In the genomic region with DNA sequence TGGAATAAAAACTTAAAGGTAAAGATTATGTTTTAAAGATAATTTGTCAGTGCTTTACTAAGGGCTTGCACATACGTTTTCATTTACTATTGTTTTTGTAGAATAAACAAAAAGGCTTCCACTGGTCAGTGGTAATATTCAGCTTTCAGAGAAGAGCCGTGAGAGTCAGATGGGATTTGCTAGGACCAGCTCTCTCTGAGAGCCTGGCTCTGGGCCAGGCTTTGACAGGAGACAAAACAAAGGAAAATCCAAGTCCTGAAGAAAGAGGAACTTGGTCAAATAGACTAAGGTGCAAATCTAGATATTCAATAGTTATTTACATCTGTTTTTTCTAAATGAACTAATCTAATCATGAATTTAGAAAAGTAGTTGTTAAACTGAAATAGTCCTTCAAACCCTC, we compare ENCODE assay signal across 16 cellular contexts. TPM values are rescaled to one million over a fixed set of nuclear protein-coding genes. Genes with fewer than 3 reads are reported as not detected.
DNase-seq lines count a peak whose midpoint lies in the region; ATAC-seq and TF ChIP-seq lines count a peak whose summit lies in the region.
"Had no signal": no experiment of that assay in that cellular context is flagged by ENCODE, and none has a peak within 500 bp of the region (broad histone marks: within the 10 kb centered on the region; RNA-seq: fewer than 3 reads in every experiment).

No MANE protein-coding gene starts in this region.

- ATAC-seq in left cardiac atrium = no peak
- no peak for ATAC-seq in gastroesophageal sphincter
- ATAC-seq: activated naive CD8-positive, alpha-beta T cell treated with anti-CD3 and anti-CD28 coated beads, Interleukin-2, amount 50 U/mL, for 24 hours; stimulated activated memory B cell treated with anti-CD40 and anti-IgM and Interleukin-4, amounts not matched to agents 10 μg/mL and 1 μg/mL and 100 μg/mL, for 72 hours had no signal

- intact Hi-C loops in left cardiac atrium (cut with DNase I) = no loop called here

- no peak overlapping the region for H3K4me3 ChIP-seq in gastroesophageal sphincter
- H3K4me3 ChIP-seq: HAP-1, skin epidermis had no signal

- TF ChIP-seq EP300 in gastroesophageal sphincter (IDR thresholded peaks at IDR 0.05) = no peak

- H3K9me3 ChIP-seq in gastroesophageal sphincter = no peaks in the 10 kb centered on the region
- H3K9me3 ChIP-seq: HAP-1 had no signal

- H3K4me1 ChIP-seq in gastroesophageal sphincter = peaks cover 0 to 11% (median 1%) of the 10 kb centered on the region in 3 donors

- H3K27me3 ChIP-seq in gastroesophageal sphincter = no peaks in the 10 kb centered on the region

- no peak overlapping the region for H3K27ac ChIP-seq in gastroesophageal sphincter
- H3K27ac ChIP-seq: skin epidermis had no signal

- WGBS in gastroesophageal sphincter (ENCODE audit: low coverage in 1 of 2), 2 donors = 17 to 22% methylated on average over 2 of the region's 2 CpGs

- no peak for TF ChIP-seq POLR2A in gastroesophageal sphincter (IDR thresholded peaks at IDR 0.05)

- DNase-seq in NCI-H2227 (lab: John Stamatoyannopoulos, UW; ENCODE audit: unreplicated experiment) = peak; percentile 8
- no peak for DNase-seq in NCI-H2227 treated with DMSO at 0.1 percent for 48 hours (lab: John Stamatoyannopoulos, UW)
- peak; percentile 35 for DNase-seq in UCSD-AML1 (lab: John Stamatoyannopoulos, UW; ENCODE audit: unreplicated experiment)
- peak; percentile 43 for DNase-seq in left cardiac atrium
- peak; percentile 51 for DNase-seq in smooth muscle cell of the brain vasculature (ENCODE audit: low read depth, low spot score)
- no peak for DNase-seq in GM10266 (ENCODE audit: extremely low spot score)
- no peak for DNase-seq in T-helper 9 cell
- DNase-seq: activated naive CD8-positive, alpha-beta T cell treated with anti-CD3 and anti-CD28 coated beads, Interleukin-2, amount 50 U/mL, for 24 hours; central memory CD4-positive, alpha-beta T cell; DMS153; NCI-H1048; SHP77 had no signal

- no peaks in the 10 kb centered on the region for H3K36me3 ChIP-seq in gastroesophageal sphincter

- TF ChIP-seq CTCF in GM10266 (IDR thresholded peaks at IDR 0.05; ENCODE audit: control insufficient read depth, insufficient read depth, low read depth, missing control alignments) = no peak
- no peak for TF ChIP-seq CTCF in gastroesophageal sphincter (IDR thresholded peaks at IDR 0.05)

RNA-seq across cellular contexts. Expression of a gene that starts 54.9 kb away (rescaled TPM):
- total RNA-seq in left cardiac atrium (10 to 100 TPM; 77.0 to 86.6 TPM), gastroesophageal sphincter (100 to 1,000 TPM; 113 to 149 (median 122) TPM)

Comparison
In these comparisons a context has a peak if more than half of its experiments do, and no peak if none do; other contexts are left out.
1. DNase-seq: peak in NCI-H2227 (single experiment), UCSD-AML1 (single experiment), left cardiac atrium (single experiment) and smooth muscle cell of the brain vasculature (single experiment); none in NCI-H2227 treated with DMSO at 0.1 percent for 48 hours (single experiment), GM10266 (single experiment) and T-helper 9 cell (single experiment).